17 cellular contexts compared by ENCODE assay signal in the genomic region with DNA sequence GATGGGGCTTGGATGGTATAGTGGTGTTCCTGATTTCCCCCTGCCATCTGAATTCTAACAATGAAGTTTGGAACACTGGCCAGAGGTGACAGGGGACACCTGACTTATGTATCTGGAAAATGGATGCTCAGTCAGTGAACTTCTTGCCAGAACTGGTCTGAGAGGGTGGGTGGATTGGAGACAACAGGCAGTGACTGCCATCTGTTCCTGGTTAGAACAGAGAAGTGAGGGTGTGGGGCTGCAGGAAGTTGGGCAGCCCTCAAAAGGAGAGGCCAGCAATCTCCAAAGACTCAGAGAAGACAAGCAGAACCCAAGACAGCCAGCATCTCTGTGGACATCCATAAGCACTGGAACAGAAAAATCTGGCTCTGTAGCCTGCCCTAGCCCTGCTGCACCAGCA.
"Had no signal": no experiment of that assay in that cellular context is flagged by ENCODE, and none has a peak within 500 bp of the region (broad histone marks: within the 10 kb centered on the region; RNA-seq: fewer than 3 reads in every experiment).

No MANE protein-coding gene starts in this region.

- H3K27me3 ChIP-seq: esophagus muscularis mucosa, gastroesophageal sphincter, neutrophil had no signal

- H3K4me1 Mint-ChIP-seq: central memory CD8-positive, alpha-beta T cell had no signal

- H3K4me1 ChIP-seq: gastroesophageal sphincter had no signal

- DNase-seq: effector memory CD4-positive, alpha-beta T cell; immature natural killer cell; left ventricle myocardium superior; mesenchymal stem cell; naive thymus-derived CD4-positive, alpha-beta T cell; nephron progenitor cell; posterior cingulate gyrus; small intestine; stimulated activated CD4-positive, alpha-beta T cell treated with anti-CD3 and anti-CD28 coated beads, Interleukin-12 subunit alpha, Interleukin-12 subunit beta, amount 100 ng/mL, for 4 hours; stimulated activated CD4-positive, alpha-beta T cell treated with anti-CD3 and anti-CD28 coated beads, Interleukin-2, amount 100 ng/mL, for 48 hours; stimulated activated naive CD4-positive, alpha-beta T cell treated with Interleukin-2 at 50 U/mL for 16 hours had no signal

- H3K4me3 ChIP-seq: esophagus muscularis mucosa, gastroesophageal sphincter, lung, tibial artery had no signal

- H3K4me3 Mint-ChIP-seq: central memory CD8-positive, alpha-beta T cell; immature natural killer cell; naive thymus-derived CD4-positive, alpha-beta T cell; nephron progenitor cell had no signal

- H3K36me3 ChIP-seq: esophagus muscularis mucosa, gastroesophageal sphincter, neutrophil, tibial artery had no signal

- H3K9me3 Mint-ChIP-seq: central memory CD8-positive, alpha-beta T cell had no signal

- H3K36me3 Mint-ChIP-seq: immature natural killer cell; naive thymus-derived CD4-positive, alpha-beta T cell had no signal

- ATAC-seq: gastroesophageal sphincter; left ventricle myocardium superior; naive thymus-derived CD4-positive, alpha-beta T cell had no signal

- H3K9me3 ChIP-seq: esophagus muscularis mucosa, gastroesophageal sphincter, neutrophil, tibial artery had no signal

- H3K27ac Mint-ChIP-seq: immature natural killer cell; naive thymus-derived CD4-positive, alpha-beta T cell; nephron progenitor cell had no signal

- H3K27ac ChIP-seq: esophagus muscularis mucosa, gastroesophageal sphincter, neutrophil, tibial artery had no signal
